ENCODE assay signal across 11 cellular contexts in the genomic region with DNA sequence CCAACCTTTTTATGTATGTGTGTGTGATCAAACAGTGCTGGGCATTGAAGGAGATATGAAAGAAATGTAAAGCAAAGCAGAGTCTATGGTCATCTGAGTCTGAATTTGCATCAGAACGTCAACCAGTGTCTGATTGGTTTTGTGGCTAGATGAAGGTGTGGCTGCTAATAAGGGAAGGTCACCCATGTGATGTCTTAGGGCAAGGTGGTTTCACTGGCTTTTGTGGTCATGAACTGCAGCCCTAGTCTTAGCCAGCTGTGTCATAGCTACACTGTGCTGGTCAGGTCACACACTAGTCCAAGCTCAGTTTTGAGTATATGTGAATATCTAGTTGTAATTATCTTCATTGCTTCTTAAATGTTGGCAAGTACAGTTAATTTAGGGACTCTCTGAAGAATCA.
DNase-seq lines count a peak whose midpoint lies in the region; ATAC-seq, FAIRE-seq and TF ChIP-seq lines count a peak whose summit lies in the region.
"Had no signal": no experiment of that assay in that cellular context is flagged by ENCODE, and none has a peak within 500 bp of the region (broad histone marks: within the 10 kb centered on the region; RNA-seq: fewer than 3 reads in every experiment).

No MANE protein-coding gene starts in this region.

- peaks cover 11% of the 10 kb centered on the region for H3K36me3 Mint-ChIP-seq in astrocyte (ENCODE audit: low read depth, unreplicated experiment)
- H3K36me3 Mint-ChIP-seq in activated CD4-positive, alpha-beta T cell treated with anti-CD3 and anti-CD28 coated beads for 36 hours (ENCODE audit: low read depth), result peaks cover 2% of the 10 kb centered on the region

- no peaks in the 10 kb centered on the region for H3K27me3 ChIP-seq in astrocyte (ENCODE audit: insufficient read depth, low read length)

- no peaks in the 10 kb centered on the region for H3K27me3 Mint-ChIP-seq in astrocyte (ENCODE audit: low read depth, unreplicated experiment)
- no peaks in the 10 kb centered on the region for H3K27me3 Mint-ChIP-seq in activated CD4-positive, alpha-beta T cell treated with anti-CD3 and anti-CD28 coated beads for 36 hours

- no peaks in the 10 kb centered on the region for H3K9me3 ChIP-seq in astrocyte (ENCODE audit: insufficient read depth, low read depth, low read length)

- no peak for FAIRE-seq in astrocyte (lab: Jason Lieb, UNC)

- H3K4me3 Mint-ChIP-seq in astrocyte (ENCODE audit: unreplicated experiment), result peak overlapping the region; percentile 12
- no peak overlapping the region for H3K4me3 Mint-ChIP-seq in activated CD4-positive, alpha-beta T cell treated with anti-CD3 and anti-CD28 coated beads for 36 hours

- POLR2A ChIA-PET in activated CD4-positive, alpha-beta T cell treated with anti-CD3 and anti-CD28 coated beads for 36 hours (lab: Charles Lee), result no interaction called here

- no peak overlapping the region for H3K27ac ChIP-seq in astrocyte (ENCODE audit: low read depth, low read length)
- H3K27ac ChIP-seq: C4-2B had no signal

- no peak overlapping the region for H3K9ac ChIP-seq in astrocyte (ENCODE audit: low read length)

- no peaks in the 10 kb centered on the region for H4K20me1 ChIP-seq in astrocyte (ENCODE audit: insufficient read depth, low read length)

- DNase-seq in GM10266 (ENCODE audit: extremely low spot score) (peak; percentile 51), astrocyte (ENCODE audit: low read depth) (no peak), NCI-H128 (lab: John Stamatoyannopoulos, UW; ENCODE audit: unreplicated experiment) (no peak)
- no peak for DNase-seq in activated CD4-positive, alpha-beta T cell treated with anti-CD3 and anti-CD28 coated beads for 1 hour
- DNase-seq in activated CD4-positive, alpha-beta T cell treated with anti-CD3 and anti-CD28 coated beads for 36 hours, result no peak
- DNase-seq in activated CD4-positive, CD25-positive, alpha-beta regulatory T cell treated with anti-CD3 and anti-CD28 coated beads, Interleukin-2, amount 50 U/mL, for 72 hours, result no peak

- TF ChIP-seq CTCF in GM10266 (IDR thresholded peaks at IDR 0.05; ENCODE audit: control insufficient read depth, insufficient read depth, low read depth, missing control alignments), result no peak
- TF ChIP-seq CTCF in astrocyte (IDR thresholded peaks at IDR 0.05; ENCODE audit: insufficient read depth, low read depth, low read length), result no peak

- intact Hi-C loops in activated CD4-positive, alpha-beta T cell treated with anti-CD3 and anti-CD28 coated beads for 36 hours (cut with DNase I, micrococcal nuclease), result loop anchor here in 1 of 2 experiments (10.0 kb wide), 1 partner anchor 301 kb away; the partner anchor contains the start of gene FLVCR2

- peaks cover 46% of the 10 kb centered on the region for H3K4me1 ChIP-seq in astrocyte (ENCODE audit: insufficient read depth, low read length)

- no peak overlapping the region for H3K4me3 ChIP-seq in astrocyte (ENCODE audit: insufficient read depth, low read depth, low read length)
- H3K4me3 ChIP-seq: SK-N-MC had no signal

- CTCF ChIA-PET in activated CD4-positive, alpha-beta T cell treated with anti-CD3 and anti-CD28 coated beads for 36 hours (lab: Charles Lee), result no interaction called here

- peak overlapping the region; percentile 15 for H3K27ac Mint-ChIP-seq in astrocyte (ENCODE audit: unreplicated experiment)
- no peak overlapping the region for H3K27ac Mint-ChIP-seq in activated CD4-positive, alpha-beta T cell treated with anti-CD3 and anti-CD28 coated beads for 36 hours
- H3K27ac Mint-ChIP-seq: activated naive CD4-positive, alpha-beta T cell treated with anti-CD3 and anti-CD28 coated beads, Interleukin-2, amount 50 U/mL, for 72 hours had no signal

- H3K79me2 ChIP-seq in astrocyte (ENCODE audit: insufficient read depth, low read length), result no peaks in the 10 kb centered on the region

- H3K9me3 Mint-ChIP-seq in astrocyte (ENCODE audit: unreplicated experiment), result no peaks in the 10 kb centered on the region
- no peaks in the 10 kb centered on the region for H3K9me3 Mint-ChIP-seq in activated CD4-positive, alpha-beta T cell treated with anti-CD3 and anti-CD28 coated beads for 36 hours (ENCODE audit: low read depth)
- H3K9me3 Mint-ChIP-seq: activated naive CD4-positive, alpha-beta T cell treated with anti-CD3 and anti-CD28 coated beads, Interleukin-2, amount 50 U/mL, for 72 hours had no signal

- H2AFZ ChIP-seq in astrocyte (ENCODE audit: low read depth, low read length), result no peak overlapping the region

- H3K4me1 Mint-ChIP-seq in astrocyte (ENCODE audit: low read depth, unreplicated experiment), result peaks cover 47% of the 10 kb centered on the region
- peaks cover 18% of the 10 kb centered on the region for H3K4me1 Mint-ChIP-seq in activated CD4-positive, alpha-beta T cell treated with anti-CD3 and anti-CD28 coated beads for 36 hours

- H3K4me2 ChIP-seq in astrocyte (ENCODE audit: low read length), result peak overlapping the region; percentile 42

- H3K36me3 ChIP-seq in astrocyte (ENCODE audit: insufficient read depth, low read length), result no peaks in the 10 kb centered on the region

- peak; percentile 98 for ATAC-seq in GM19455 (IDR thresholded peaks at IDR 0.05; ENCODE audit: unreplicated experiment)
- peak; percentile 98 for ATAC-seq in HG03066 (IDR thresholded peaks at IDR 0.05; ENCODE audit: low read depth, unreplicated experiment)
- no peak for ATAC-seq in activated CD4-positive, alpha-beta T cell treated with anti-CD3 and anti-CD28 coated beads for 36 hours
